In genomic region chr19:4151623-4152022, GRCh38 we compare ENCODE assay signal across 23 cellular contexts. TPM values are rescaled to one million over a fixed set of nuclear protein-coding genes. Genes with fewer than 3 reads are reported as not detected.
DNase-seq lines count a peak whose midpoint lies in the region; ATAC-seq, FAIRE-seq and TF ChIP-seq lines count a peak whose summit lies in the region.
"Had no signal": no experiment of that assay in that cellular context is flagged by ENCODE, and none has a peak within 500 bp of the region (broad histone marks: within the 10 kb centered on the region; RNA-seq: fewer than 3 reads in every experiment).

No MANE protein-coding gene starts in this region.

- BruUV-seq in K562 (replicated peaks; lab: Mats Ljungman, UMichigan): no TSS peak

- TF ChIP-seq POLR2A in K562 (conservative IDR thresholded peaks at IDR 0.05): no peak
- no peak for TF ChIP-seq POLR2A in thyroid gland (IDR thresholded peaks at IDR 0.05)

- H3K27me3 ChIP-seq in BLaER1 treated with 17β-estradiol and CSF1 and Interleukin-3, amounts not matched to agents 10 nM and 100 nM: no peaks in the 10 kb centered on the region
- peaks cover 6 to 15% of the 10 kb centered on the region in 2 experiments; a peak in 4 of 5 replicates for H3K27me3 ChIP-seq in K562 (ENCODE audit: control insufficient read depth in 2 of 2, insufficient read depth in 2 of 2, low read length in 2 of 2)
- no peaks in the 10 kb centered on the region for H3K27me3 ChIP-seq in liver (ENCODE audit: control insufficient read depth in 4 of 4, insufficient read depth in 4 of 4, low read length in 3 of 4)
- H3K27me3 ChIP-seq in osteoblast (ENCODE audit: insufficient read depth, low read length): no peaks in the 10 kb centered on the region
- no peaks in the 10 kb centered on the region for H3K27me3 ChIP-seq in thyroid gland

- intact Hi-C loops in K562 (cut with micrococcal nuclease) (no loop called here), thyroid gland (cut with DNase I) (no loop called here)

- no peak for TF ChIP-seq EP300 in K562 (IDR thresholded peaks at IDR 0.05; ENCODE audit: low read length)

- H3K79me2 ChIP-seq in K562 (ENCODE audit: control insufficient read depth, insufficient read depth, low read length): no peaks in the 10 kb centered on the region
- no peaks in the 10 kb centered on the region for H3K79me2 ChIP-seq in osteoblast (ENCODE audit: insufficient read depth, low read length)

- CTCF ChIA-PET in K562 (lab: Yijun Ruan, JAX; ENCODE audit: low intra/inter-chr PET ratio): no interaction called here

- no peak overlapping the region for H3K4me3 ChIP-seq in BLaER1 treated with 17β-estradiol and CSF1 and Interleukin-3, amounts not matched to agents 10 nM and 100 nM
- H3K4me3 ChIP-seq in K562 (no peak overlapping the region), liver (ENCODE audit: low read depth in 1 of 3, low read length in 3 of 3) (no peak overlapping the region), osteoblast (ENCODE audit: insufficient read depth, low read length) (no peak overlapping the region), thyroid gland (replicated peaks in 1 of 3) (no peak overlapping the region)
- H3K4me3 ChIP-seq: GM23248 had no signal

- no peaks in the 10 kb centered on the region for H3K36me3 ChIP-seq in BLaER1 treated with 17β-estradiol and CSF1 and Interleukin-3, amounts not matched to agents 10 nM and 100 nM
- H3K36me3 ChIP-seq in K562 (ENCODE audit: control insufficient read depth, insufficient read depth, low read length) (no peaks in the 10 kb centered on the region), liver (ENCODE audit: control insufficient read depth in 4 of 4, insufficient read depth in 3 of 4, low read depth in 1 of 4, low read length in 3 of 4) (peaks cover 0 to 1% (median under 1%) of the 10 kb centered on the region in 4 donors), osteoblast (ENCODE audit: insufficient read depth, low read length) (no peaks in the 10 kb centered on the region), thyroid gland (no peaks in the 10 kb centered on the region)

- no peaks in the 10 kb centered on the region for H3K9me1 ChIP-seq in K562 (ENCODE audit: control insufficient read depth, insufficient read depth, low read length)

- 37% methylated on average over 5 of the region's 6 CpGs for WGBS in K562 (ENCODE audit: insufficient coverage, low coverage, missing lambda C conversion rate)
- WGBS in liver: 67% methylated on average over 6 of the region's 6 CpGs
- 64 to 69% methylated on average over 6 of the region's 6 CpGs for WGBS in thyroid gland, 2 donors

- FAIRE-seq in K562 (lab: Jason Lieb, UNC): no peak
- FAIRE-seq: G401.6, GM12892, GM19239, H1 had no signal

- H3K4me1 ChIP-seq in BLaER1 treated with 17β-estradiol and CSF1 and Interleukin-3, amounts not matched to agents 10 nM and 100 nM: peaks cover 4 to 42% (median 34%) of the 10 kb centered on the region in 10 experiments
- H3K4me1 ChIP-seq in K562 (replicated peaks in 1 of 2; ENCODE audit: control insufficient read depth in 2 of 2, insufficient read depth in 2 of 2, low read length in 2 of 2): peaks cover 2 to 18% of the 10 kb centered on the region in 2 experiments; a peak in 3 of 5 replicates
- peaks cover 2 to 36% (median 27%) of the 10 kb centered on the region in 4 donors for H3K4me1 ChIP-seq in liver (ENCODE audit: control insufficient read depth in 4 of 4, insufficient read depth in 4 of 4, low read length in 3 of 4)
- no peaks in the 10 kb centered on the region for H3K4me1 ChIP-seq in osteoblast (ENCODE audit: insufficient read depth, low read length)
- H3K4me1 ChIP-seq in thyroid gland: peaks cover 0 to 7% of the 10 kb centered on the region in 2 donors

- peak overlapping the region in 7 of 11 experiments; percentile 28 to 40 (median 36); a peak in 8 of 22 replicates for H3K4me2 ChIP-seq in BLaER1 treated with 17β-estradiol and CSF1 and Interleukin-3, amounts not matched to agents 10 nM and 100 nM
- H3K4me2 ChIP-seq in K562 (ENCODE audit: insufficient read depth, low read length) (no peak overlapping the region), osteoblast (ENCODE audit: insufficient read depth, low read length) (no peak overlapping the region)

- ATAC-seq in K562 (no peak), HG03520 (IDR thresholded peaks at IDR 0.05; ENCODE audit: unreplicated experiment) (no peak)

- TF ChIP-seq CTCF in K562 (IDR thresholded peaks at IDR 0.05 in 2 of 3, conservative IDR thresholded peaks at IDR 0.05 in 1 of 3; ENCODE audit: insufficient read depth in 2 of 3, low read depth in 1 of 3, low read length in 3 of 3) (no peak), liver (IDR thresholded peaks at IDR 0.05; ENCODE audit: low read depth, low read length, missing input control) (no peak), osteoblast (IDR thresholded peaks at IDR 0.05; ENCODE audit: extremely low read depth, low read depth, low read length) (no peak), thyroid gland (IDR thresholded peaks at IDR 0.05) (no peak)

- TF ChIP-seq RAD21 in K562 (CRISPR knock-in tag; conservative IDR thresholded peaks at IDR 0.05 in 1 of 2, IDR thresholded peaks at IDR 0.05 in 1 of 2): no peak
- no peak for TF ChIP-seq RAD21 in liver (IDR thresholded peaks at IDR 0.05)

- DNase-seq in K562 (ENCODE audit: extremely low read depth in 1 of 4, low spot score in 3 of 4) (no peak), osteoblast (ENCODE audit: insufficient read length, low spot score, missing footprints) (peak; percentile 52), thyroid gland (no peak), DMS79 treated with DMSO at 0.1 percent for 48 hours (lab: John Stamatoyannopoulos, UW) (no peak)
- DNase-seq: Calu3; CD4-positive, alpha-beta memory T cell; COR-L47; DMS53; DND-41; GM23248; H7; HCEC 1CT had no signal

- no peaks in the 10 kb centered on the region; a peak in 1 of 22 replicates for H4K20me1 ChIP-seq in BLaER1 treated with 17β-estradiol and CSF1 and Interleukin-3, amounts not matched to agents 10 nM and 100 nM
- no peaks in the 10 kb centered on the region for H4K20me1 ChIP-seq in K562 (replicated peaks; ENCODE audit: control insufficient read depth, insufficient read depth, low read length)
- H4K20me1 ChIP-seq in osteoblast (ENCODE audit: insufficient read depth, low read length): no peaks in the 10 kb centered on the region

- no peak overlapping the region for H3K27ac ChIP-seq in BLaER1 treated with 17β-estradiol and CSF1 and Interleukin-3, amounts not matched to agents 10 nM and 100 nM
- H3K27ac ChIP-seq in K562 (ENCODE audit: extremely low read depth, low read depth, low read length): no peak overlapping the region
- peak overlapping the region; percentile 41 to 54 for H3K27ac ChIP-seq in liver (ENCODE audit: low read depth in 1 of 2, low read length in 2 of 2)
- H3K27ac ChIP-seq in osteoblast (ENCODE audit: low read depth, low read length): no peak overlapping the region
- no peak overlapping the region for H3K27ac ChIP-seq in thyroid gland
- H3K27ac ChIP-seq: GM23248 had no signal

- POLR2A ChIA-PET in K562 (lab: Yijun Ruan, JAX): interaction anchor here (0.7 kb wide), 1 partner anchor 1192 kb away, joined by 3 read pairs; no protein-coding TSS in a partner anchor

- H3K9ac ChIP-seq in BLaER1 treated with 17β-estradiol and CSF1 and Interleukin-3, amounts not matched to agents 10 nM and 100 nM: no peak overlapping the region
- H3K9ac ChIP-seq in K562 (ENCODE audit: insufficient read depth in 1 of 2, low read depth in 2 of 2, low read length in 2 of 2) (peak overlapping the region in 1 of 2 experiments; percentile 28; a peak in 1 of 4 replicates), liver (ENCODE audit: low read depth in 1 of 2, low read length in 2 of 2) (no peak overlapping the region)
- H3K9ac ChIP-seq: GM23248 had no signal

- H3K9me3 ChIP-seq in BLaER1 treated with 17β-estradiol and CSF1 and Interleukin-3, amounts not matched to agents 10 nM and 100 nM (replicated peaks in 1 of 11): no peaks in the 10 kb centered on the region
- no peaks in the 10 kb centered on the region for H3K9me3 ChIP-seq in K562 (replicated peaks; ENCODE audit: control insufficient read depth, insufficient read depth, low read depth, low read length)
- H3K9me3 ChIP-seq in liver (ENCODE audit: control insufficient read depth in 4 of 4, low read length in 3 of 4): no peaks in the 10 kb centered on the region
- no peaks in the 10 kb centered on the region for H3K9me3 ChIP-seq in osteoblast (ENCODE audit: low read depth, low read length)
- no peaks in the 10 kb centered on the region for H3K9me3 ChIP-seq in thyroid gland

- H2AFZ ChIP-seq in K562 (ENCODE audit: low read depth, low read length): no peak overlapping the region
- H2AFZ ChIP-seq in osteoblast (ENCODE audit: low read length): no peak overlapping the region
- H2AFZ ChIP-seq: GM23248 had no signal

- in situ Hi-C loops in K562 (cut with MboI): no loop called here

RNA-seq across cellular contexts. Expression of gene CREB3L3, which starts 1.8 kb away (rescaled TPM):
- total RNA-seq in K562 (2011; cell fraction: chromatin; rRNA removed; ENCODE audit: low replicate concordance): not detected in 2 replicates
- not detected in 2 replicates for total RNA-seq in K562 (2011; cell fraction: nucleolus; rRNA removed)
- total RNA-seq in K562 (2011; cell fraction: nucleoplasm; rRNA removed): not detected in 2 replicates
- total RNA-seq in K562 (2014; rRNA removed): not detected in 2 replicates
- total RNA-seq in K562 (2014; rRNA removed; fragmentation: Illumina TruSeq; extraction: Trizol): not detected in 2 replicates
- 0.11 TPM in 1 of 2 replicates, not detected in the other for total RNA-seq in K562 (2015; rRNA removed; fragmentation: Illumina TruSeq; extraction: Trizol)
- 0.07 TPM in 1 of 2 replicates, not detected in the other for total RNA-seq in K562 (2021)
- polyA plus RNA-seq in K562 (2011; rRNA removed): 0.03 TPM in 1 of 2 replicates, not detected in the other
- polyA plus RNA-seq in K562 (2011; cell fraction: cytosol; rRNA removed): not detected in 2 replicates
- not detected in 2 replicates for polyA plus RNA-seq in K562 (2011; cell fraction: nucleus; rRNA removed)
- 0.08 and 0.17 TPM in 2 replicates for polyA plus RNA-seq in K562 (2012)
- 0.06 TPM in 1 of 2 replicates, not detected in the other for polyA plus RNA-seq in K562 (2014; fragmentation: Illumina TruSeq; extraction: Trizol)
- polyA plus RNA-seq in K562 (2014; fragmentation: Nextera tagmentation; extraction: Ambion mirVana): not detected
- polyA plus RNA-seq in K562 (2014; rRNA removed): 0.38 TPM in 1 of 2 replicates, not detected in the other
- polyA minus RNA-seq in K562 (2011; rRNA and poly(A)+ RNA removed): not detected in 2 replicates
- polyA minus RNA-seq in K562 (2011; cell fraction: cytosol; rRNA and poly(A)+ RNA removed): not detected in 2 replicates
- not detected in 2 replicates for polyA minus RNA-seq in K562 (2011; cell fraction: nucleus; rRNA and poly(A)+ RNA removed)
- total RNA-seq in liver: 100 to 1,000 TPM in 1 of 2 donors, 10 to 100 TPM in 1; 22.8 to 194 TPM
- 100 to 1,000 TPM in 1 of 2 donors, 10 to 100 TPM in 1; 94.9 to 331 TPM for polyA plus RNA-seq in liver
- total RNA-seq in osteoblast: not detected in 2 replicates
- not detected for total RNA-seq in thyroid gland
- total RNA-seq: A172; A673; CD4-positive, alpha-beta memory T cell; GM23248; H1; H7 had no signal
- polyA plus RNA-seq: BJ; CD14-positive monocyte; CD4-positive, alpha-beta memory T cell; GM23248 had no signal

RNA-seq across cellular contexts. Expression of gene MAP2K2, which starts 27.7 kb away (rescaled TPM):
- 38.8 and 113 TPM in 2 replicates for total RNA-seq in K562 (2011; cell fraction: chromatin; rRNA removed; ENCODE audit: low replicate concordance)
- 81.4 and 92.0 TPM in 2 replicates for total RNA-seq in K562 (2011; cell fraction: nucleolus; rRNA removed)
- 58.5 and 81.8 TPM in 2 replicates for total RNA-seq in K562 (2011; cell fraction: nucleoplasm; rRNA removed)
- 140 and 200 TPM in 2 replicates for total RNA-seq in K562 (2014; rRNA removed)
- 58.3 and 60.9 TPM in 2 replicates for total RNA-seq in K562 (2014; rRNA removed; fragmentation: Illumina TruSeq; extraction: Trizol)
- 72.6 and 78.0 TPM in 2 replicates for total RNA-seq in K562 (2015; rRNA removed; fragmentation: Illumina TruSeq; extraction: Trizol)
- total RNA-seq in K562 (2021): 150 and 151 TPM in 2 replicates
- polyA plus RNA-seq in K562 (2011; rRNA removed): 40.4 and 41.5 TPM in 2 replicates
- 60.4 and 128 TPM in 2 replicates for polyA plus RNA-seq in K562 (2011; cell fraction: cytosol; rRNA removed)
- 70.1 and 145 TPM in 2 replicates for polyA plus RNA-seq in K562 (2011; cell fraction: nucleus; rRNA removed)
- 110 and 220 TPM in 2 replicates for polyA plus RNA-seq in K562 (2012)
- 41.1 and 84.5 TPM in 2 replicates for polyA plus RNA-seq in K562 (2014; fragmentation: Illumina TruSeq; extraction: Trizol)
- polyA plus RNA-seq in K562 (2014; fragmentation: Nextera tagmentation; extraction: Ambion mirVana): 1 to 10 TPM; 1.0 to 5.0 TPM
- 90.7 and 97.4 TPM in 2 replicates for polyA plus RNA-seq in K562 (2014; rRNA removed)
- polyA minus RNA-seq in K562 (2011; rRNA and poly(A)+ RNA removed): 14.2 and 24.8 TPM in 2 replicates
- 63.5 and 95.7 TPM in 2 replicates for polyA minus RNA-seq in K562 (2011; cell fraction: cytosol; rRNA and poly(A)+ RNA removed)
- polyA minus RNA-seq in K562 (2011; cell fraction: nucleus; rRNA and poly(A)+ RNA removed): 31.5 and 34.3 TPM in 2 replicates
- 10 to 100 TPM; 43.8 to 64.4 TPM for total RNA-seq in liver
- 10 to 100 TPM; 40.3 to 72.7 TPM for polyA plus RNA-seq in liver
- 221 and 233 TPM in 2 replicates for total RNA-seq in osteoblast
- 10 to 100 TPM; 59.4 to 95.3 (median 81.8) TPM for total RNA-seq in thyroid gland

RNA-seq across cellular contexts. Expression of gene SIRT6, which starts 30.7 kb away (rescaled TPM):
- total RNA-seq in K562 (2011; cell fraction: chromatin; rRNA removed; ENCODE audit: low replicate concordance): 19.9 and 49.6 TPM in 2 replicates
- total RNA-seq in K562 (2011; cell fraction: nucleolus; rRNA removed): 43.2 and 44.7 TPM in 2 replicates
- 26.7 and 29.2 TPM in 2 replicates for total RNA-seq in K562 (2011; cell fraction: nucleoplasm; rRNA removed)
- 26.7 and 32.5 TPM in 2 replicates for total RNA-seq in K562 (2014; rRNA removed)
- total RNA-seq in K562 (2014; rRNA removed; fragmentation: Illumina TruSeq; extraction: Trizol): 0.93 and 2.7 TPM in 2 replicates
- 10.2 and 11.0 TPM in 2 replicates for total RNA-seq in K562 (2015; rRNA removed; fragmentation: Illumina TruSeq; extraction: Trizol)
- 36.6 and 37.7 TPM in 2 replicates for total RNA-seq in K562 (2021)
- polyA plus RNA-seq in K562 (2011; rRNA removed): 15.0 and 20.8 TPM in 2 replicates
- 25.2 and 50.5 TPM in 2 replicates for polyA plus RNA-seq in K562 (2011; cell fraction: cytosol; rRNA removed)
- 41.0 and 84.2 TPM in 2 replicates for polyA plus RNA-seq in K562 (2011; cell fraction: nucleus; rRNA removed)
- polyA plus RNA-seq in K562 (2012): 27.9 and 32.4 TPM in 2 replicates
- polyA plus RNA-seq in K562 (2014; fragmentation: Illumina TruSeq; extraction: Trizol): 8.0 and 23.9 TPM in 2 replicates
- 1 to 10 TPM; 1.4 to 1.8 TPM for polyA plus RNA-seq in K562 (2014; fragmentation: Nextera tagmentation; extraction: Ambion mirVana)
- polyA plus RNA-seq in K562 (2014; rRNA removed): 37.3 and 41.1 TPM in 2 replicates
- polyA minus RNA-seq in K562 (2011; rRNA and poly(A)+ RNA removed): 2.9 and 6.5 TPM in 2 replicates
- 12.1 and 12.7 TPM in 2 replicates for polyA minus RNA-seq in K562 (2011; cell fraction: cytosol; rRNA and poly(A)+ RNA removed)
- 11.3 and 13.2 TPM in 2 replicates for polyA minus RNA-seq in K562 (2011; cell fraction: nucleus; rRNA and poly(A)+ RNA removed)
- 10 to 100 TPM in 1 of 2 donors, 1 to 10 TPM in 1; 7.7 to 12.7 TPM for total RNA-seq in liver
- 10 to 100 TPM in 1 of 2 donors, 1 to 10 TPM in 1; 8.4 to 11.3 TPM for polyA plus RNA-seq in liver
- 8.3 and 16.3 TPM in 2 replicates for total RNA-seq in osteoblast
- 10 to 100 TPM; 11.9 to 39.3 (median 20.0) TPM for total RNA-seq in thyroid gland

RNA-seq across cellular contexts. Expression of gene ANKRD24, which starts 30.9 kb away (rescaled TPM):
- 0.53 and 1.2 TPM in 2 replicates for total RNA-seq in K562 (2011; cell fraction: chromatin; rRNA removed; ENCODE audit: low replicate concordance)
- total RNA-seq in K562 (2011; cell fraction: nucleolus; rRNA removed): 0.13 and 0.17 TPM in 2 replicates
- total RNA-seq in K562 (2011; cell fraction: nucleoplasm; rRNA removed): 0.15 and 0.37 TPM in 2 replicates
- total RNA-seq in K562 (2014; rRNA removed): 0.08 TPM in 1 of 2 replicates, not detected in the other
- not detected in 2 replicates for total RNA-seq in K562 (2014; rRNA removed; fragmentation: Illumina TruSeq; extraction: Trizol)
- total RNA-seq in K562 (2015; rRNA removed; fragmentation: Illumina TruSeq; extraction: Trizol): not detected in 2 replicates
- total RNA-seq in K562 (2021): 0.07 and 0.38 TPM in 2 replicates
- polyA plus RNA-seq in K562 (2011; rRNA removed): 0.11 and 0.24 TPM in 2 replicates
- 0.31 and 0.34 TPM in 2 replicates for polyA plus RNA-seq in K562 (2011; cell fraction: cytosol; rRNA removed)
- polyA plus RNA-seq in K562 (2011; cell fraction: nucleus; rRNA removed): 0.48 TPM in 2 replicates
- polyA plus RNA-seq in K562 (2012): 0.09 and 0.51 TPM in 2 replicates
- polyA plus RNA-seq in K562 (2014; fragmentation: Illumina TruSeq; extraction: Trizol): 0.07 TPM in 1 of 2 replicates, not detected in the other
- polyA plus RNA-seq in K562 (2014; fragmentation: Nextera tagmentation; extraction: Ambion mirVana): not detected
- polyA plus RNA-seq in K562 (2014; rRNA removed): 0.03 and 0.12 TPM in 2 replicates
- polyA minus RNA-seq in K562 (2011; rRNA and poly(A)+ RNA removed): 0.11 and 0.27 TPM in 2 replicates
- not detected in 2 replicates for polyA minus RNA-seq in K562 (2011; cell fraction: cytosol; rRNA and poly(A)+ RNA removed)
- polyA minus RNA-seq in K562 (2011; cell fraction: nucleus; rRNA and poly(A)+ RNA removed): 0.11 and 0.13 TPM in 2 replicates
- 1 to 10 TPM in 1 of 2 donors, under 1 TPM in 1; 0.28 to 2.5 TPM for total RNA-seq in liver
- polyA plus RNA-seq in liver: 1 to 10 TPM in 1 of 2 donors, under 1 TPM in 1; 0.31 to 2.5 TPM
- 0.29 and 0.72 TPM in 2 replicates for total RNA-seq in osteoblast
- total RNA-seq in thyroid gland: 1 to 10 TPM in 1 of 4 donors, under 1 TPM in 3; 0.54 to 1.2 (median 0.77) TPM

Comparison
In these comparisons a context has a peak if more than half of its experiments do, and no peak if none do; other contexts are left out.
1. H3K27ac ChIP-seq: peak in liver (2 of 2); none in BLaER1 treated with 17β-estradiol and CSF1 and Interleukin-3, amounts not matched to agents 10 nM and 100 nM (0 of 11), K562 (single experiment), osteoblast (single experiment) and thyroid gland (0 of 3).
2. H3K4me2 ChIP-seq: peak in BLaER1 treated with 17β-estradiol and CSF1 and Interleukin-3, amounts not matched to agents 10 nM and 100 nM (7 of 11); none in K562 (single experiment) and osteoblast (single experiment).
3. RNA of gene CREB3L3, which starts 1.8 kb away (total RNA-seq): 22.8 to 194 TPM in liver; 0.07 to 0.11 TPM in K562, not detected in osteoblast and not detected in thyroid gland; every median in the first group is over 10 times any median in the second.